ENCODE assay signal across 16 cellular contexts in genomic region chr6:136254851-136255466, GRCh38. TPM values are rescaled to one million over a fixed set of nuclear protein-coding genes. Genes with fewer than 3 reads are reported as not detected.
DNase-seq lines count a peak whose midpoint lies in the region; ATAC-seq, FAIRE-seq and TF ChIP-seq lines count a peak whose summit lies in the region.
"Had no signal": no experiment of that assay in that cellular context is flagged by ENCODE, and none has a peak within 500 bp of the region (broad histone marks: within the 10 kb centered on the region; RNA-seq: fewer than 3 reads in every experiment).

No MANE protein-coding gene starts in this region.

- H3K36me3 Mint-ChIP-seq in activated CD8-positive, alpha-beta memory T cell treated with anti-CD3 and anti-CD28 coated beads, Interleukin-2, amount 10 ng/mL, durations not matched to agents 7 days and 5 days: peaks cover 32% of the 10 kb centered on the region

- no peaks in the 10 kb centered on the region for H3K27me3 ChIP-seq in K562 (ENCODE audit: control insufficient read depth in 2 of 2, insufficient read depth in 2 of 2, low read length in 2 of 2)
- no peaks in the 10 kb centered on the region for H3K27me3 ChIP-seq in gastrocnemius medialis
- H3K27me3 ChIP-seq: Peyer's patch had no signal

- H3K9me1 ChIP-seq in K562 (ENCODE audit: control insufficient read depth, insufficient read depth, low read length): no peaks in the 10 kb centered on the region

- H2AFZ ChIP-seq in K562 (ENCODE audit: low read depth, low read length): no peak overlapping the region

- no TSS peak for BruUV-seq in K562 (replicated peaks; lab: Mats Ljungman, UMichigan)

- POLR2A ChIA-PET in K562 (lab: Yijun Ruan, JAX): interaction anchor here (0.6 to 9.9 kb wide), 10 partner anchors 8 to 68 kb away, joined by 3 to 176 read pairs (median 5); partner anchors contain the start of gene BCLAF1

- no peak for ATAC-seq in activated CD8-positive, alpha-beta memory T cell treated with anti-CD3 and anti-CD28 coated beads, Interleukin-2, amount 10 ng/mL, durations not matched to agents 7 days and 5 days
- ATAC-seq in K562 (no peak), gastrocnemius medialis (no peak)
- ATAC-seq: Right ventricle myocardium inferior had no signal

- TF ChIP-seq RAD21 in K562 (CRISPR knock-in tag; conservative IDR thresholded peaks at IDR 0.05 in 1 of 2, IDR thresholded peaks at IDR 0.05 in 1 of 2): no peak

- no peak overlapping the region for H3K4me3 Mint-ChIP-seq in activated CD8-positive, alpha-beta memory T cell treated with anti-CD3 and anti-CD28 coated beads, Interleukin-2, amount 10 ng/mL, durations not matched to agents 7 days and 5 days

- peaks cover 34% of the 10 kb centered on the region for H3K36me3 ChIP-seq in K562 (ENCODE audit: control insufficient read depth, insufficient read depth, low read length)
- peaks cover 0 to 30% of the 10 kb centered on the region in 2 donors for H3K36me3 ChIP-seq in gastrocnemius medialis

- no peak overlapping the region for H3K4me3 ChIP-seq in K562
- no peak overlapping the region for H3K4me3 ChIP-seq in gastrocnemius medialis
- H3K4me3 ChIP-seq: Peyer's patch had no signal

- no peaks in the 10 kb centered on the region for H3K9me3 ChIP-seq in K562 (replicated peaks; ENCODE audit: control insufficient read depth, insufficient read depth, low read depth, low read length)
- H3K9me3 ChIP-seq in gastrocnemius medialis: no peaks in the 10 kb centered on the region
- H3K9me3 ChIP-seq: Peyer's patch had no signal

- no peak for FAIRE-seq in GM12892 (lab: Jason Lieb, UNC)
- FAIRE-seq in K562 (lab: Jason Lieb, UNC): peak; percentile 11
- FAIRE-seq: H1 had no signal

- CTCF ChIA-PET in activated CD8-positive, alpha-beta memory T cell treated with anti-CD3 and anti-CD28 coated beads, Interleukin-2, amount 10 ng/mL, durations not matched to agents 7 days and 5 days (lab: Charles Lee): interaction anchor here (1.1 to 1.3 kb wide), 2 partner anchors 29 to 63 kb away, joined by 3 to 4 read pairs; no protein-coding TSS in a partner anchor
- CTCF ChIA-PET in K562 (lab: Yijun Ruan, JAX; ENCODE audit: low intra/inter-chr PET ratio): no interaction called here

- H3K27ac Mint-ChIP-seq in activated CD8-positive, alpha-beta memory T cell treated with anti-CD3 and anti-CD28 coated beads, Interleukin-2, amount 10 ng/mL, durations not matched to agents 7 days and 5 days: peak overlapping the region; percentile 24

- peaks cover 53% of the 10 kb centered on the region for H3K4me1 Mint-ChIP-seq in activated CD8-positive, alpha-beta memory T cell treated with anti-CD3 and anti-CD28 coated beads, Interleukin-2, amount 10 ng/mL, durations not matched to agents 7 days and 5 days

- H3K9ac ChIP-seq in K562 (ENCODE audit: insufficient read depth in 1 of 2, low read depth in 2 of 2, low read length in 2 of 2): no peak overlapping the region
- H3K9ac ChIP-seq: KMS-11 had no signal

- peak; percentile 44 for TF ChIP-seq POLR2A in GM12892 (IDR thresholded peaks at IDR 0.05; ENCODE audit: low read depth, low read length)
- peak; percentile 56; the same call in 1 of the 2 replicates for TF ChIP-seq POLR2A in K562 (conservative IDR thresholded peaks at IDR 0.05)
- TF ChIP-seq POLR2A in gastrocnemius medialis (IDR thresholded peaks at IDR 0.05): no peak

- DNase-seq in activated CD8-positive, alpha-beta memory T cell treated with anti-CD3 and anti-CD28 coated beads, Interleukin-2, amount 10 ng/mL, durations not matched to agents 7 days and 5 days: no peak
- DNase-seq in activated CD8-positive, alpha-beta memory T cell treated with anti-CD3 and anti-CD28 coated beads, Interleukin-2, amount 50 U/mL, for 4 hours: no peak
- DNase-seq in GM12892 (ENCODE audit: insufficient read length) (no peak), OCI-M1 (lab: John Stamatoyannopoulos, UW) (peak; percentile 52), K562 (ENCODE audit: extremely low read depth in 1 of 4, low spot score in 3 of 4) (no peak), gastrocnemius medialis (no peak), NK-92 (lab: John Stamatoyannopoulos, UW; ENCODE audit: unreplicated experiment) (no peak)
- DNase-seq: DMS153, NCI-H1105 treated with DMSO at 0.1 percent for 48 hours, NCI-H1694 treated with DMSO at 0.1 percent for 48 hours, NCI-H345, Peyer's patch had no signal

- in situ Hi-C loops in K562 (cut with MboI): no loop called here
- in situ Hi-C loops in gastrocnemius medialis (cut with MboI; ENCODE audit: low sequenced_read_pairs in 4 of 4): no loop called here

- H3K27ac ChIP-seq in K562 (ENCODE audit: extremely low read depth, low read depth, low read length): no peak overlapping the region
- no peak overlapping the region for H3K27ac ChIP-seq in gastrocnemius medialis
- H3K27ac ChIP-seq: C4-2B, KMS-11, Peyer's patch had no signal

- H3K4me1 ChIP-seq in K562 (replicated peaks in 1 of 2; ENCODE audit: control insufficient read depth in 2 of 2, insufficient read depth in 2 of 2, low read length in 2 of 2) (peaks cover 0 to 15% of the 10 kb centered on the region in 2 experiments; a peak in 2 of 5 replicates), gastrocnemius medialis (peaks cover 13 to 15% of the 10 kb centered on the region in 2 donors)

- H3K27me3 Mint-ChIP-seq in activated CD8-positive, alpha-beta memory T cell treated with anti-CD3 and anti-CD28 coated beads, Interleukin-2, amount 10 ng/mL, durations not matched to agents 7 days and 5 days: no peaks in the 10 kb centered on the region

- TF ChIP-seq CTCF in K562 (IDR thresholded peaks at IDR 0.05 in 2 of 3, conservative IDR thresholded peaks at IDR 0.05 in 1 of 3; ENCODE audit: insufficient read depth in 2 of 3, low read depth in 1 of 3, low read length in 3 of 3) (no peak), gastrocnemius medialis (IDR thresholded peaks at IDR 0.05 in 4 of 5, conservative IDR thresholded peaks at IDR 0.05 in 1 of 5) (no peak)

- peaks cover 2% of the 10 kb centered on the region for H3K79me2 ChIP-seq in K562 (ENCODE audit: control insufficient read depth, insufficient read depth, low read length)

- H4K20me1 ChIP-seq in K562 (replicated peaks; ENCODE audit: control insufficient read depth, insufficient read depth, low read length): no peaks in the 10 kb centered on the region

- H3K9me3 Mint-ChIP-seq in activated CD8-positive, alpha-beta memory T cell treated with anti-CD3 and anti-CD28 coated beads, Interleukin-2, amount 10 ng/mL, durations not matched to agents 7 days and 5 days (ENCODE audit: low read depth): no peaks in the 10 kb centered on the region

- no peak overlapping the region for H3K4me2 ChIP-seq in K562 (ENCODE audit: insufficient read depth, low read length)
- H3K4me2 ChIP-seq: KMS-11 had no signal

- intact Hi-C loops in K562 (cut with micrococcal nuclease) (no loop called here), gastrocnemius medialis (cut with DNase I; ENCODE audit: low total_unique reads) (no loop called here)

- TF ChIP-seq EP300 in K562 (IDR thresholded peaks at IDR 0.05; ENCODE audit: low read length): no peak

TF ChIP-seq in K562, 482 proteins besides CTCF, POLR2A, EP300 and RAD21 (continues in another document):
- no peak for TF ChIP-seq ZNF224 (CRISPR knock-in tag; IDR thresholded peaks at IDR 0.05)

RNA-seq across cellular contexts. Expression of gene MTFR2, which starts 4.8 kb away (rescaled TPM):
- total RNA-seq in activated CD8-positive, alpha-beta memory T cell treated with anti-CD3 and anti-CD28 coated beads, Interleukin-2, amount 10 ng/mL, durations not matched to agents 7 days and 5 days: 10 to 100 TPM; 31.8 to 35.8 TPM
- 13.7 TPM for polyA plus RNA-seq in GM12892 (2012; ENCODE audit: missing spikeins)
- total RNA-seq in K562 (2011; cell fraction: chromatin; rRNA removed; ENCODE audit: low replicate concordance): 37.8 and 63.0 TPM in 2 replicates
- 19.2 and 24.3 TPM in 2 replicates for total RNA-seq in K562 (2011; cell fraction: nucleolus; rRNA removed)
- total RNA-seq in K562 (2011; cell fraction: nucleoplasm; rRNA removed): 26.3 and 35.2 TPM in 2 replicates
- total RNA-seq in K562 (2014; rRNA removed) (10.0 and 10.1 TPM in 2 replicates), K562 (2014; rRNA removed; fragmentation: Illumina TruSeq; extraction: Trizol) (25.0 and 31.3 TPM in 2 replicates), K562 (2015; rRNA removed; fragmentation: Illumina TruSeq; extraction: Trizol) (17.2 and 17.3 TPM in 2 replicates), K562 (2021) (25.7 and 29.1 TPM in 2 replicates), gastrocnemius medialis (under 1 TPM in 1 of 4 donors, not detected in 3; 0.51 TPM)
- polyA plus RNA-seq in K562 (2011; rRNA removed) (46.7 and 60.1 TPM in 2 replicates), K562 (2014; fragmentation: Illumina TruSeq; extraction: Trizol) (44.7 and 63.3 TPM in 2 replicates), K562 (2014; fragmentation: Nextera tagmentation; extraction: Ambion mirVana) (10 to 100 TPM; 45.9 to 49.7 TPM), K562 (2014; rRNA removed) (44.6 and 51.8 TPM in 2 replicates)
- polyA plus RNA-seq in K562 (2011; cell fraction: cytosol; rRNA removed): 45.1 and 49.3 TPM in 2 replicates
- 41.8 and 51.2 TPM in 2 replicates for polyA plus RNA-seq in K562 (2011; cell fraction: nucleus; rRNA removed)
- 25.7 and 27.7 TPM in 2 replicates for polyA plus RNA-seq in K562 (2012)
- 33.7 and 33.9 TPM in 2 replicates for polyA minus RNA-seq in K562 (2011; rRNA and poly(A)+ RNA removed)
- polyA minus RNA-seq in K562 (2011; cell fraction: cytosol; rRNA and poly(A)+ RNA removed): 7.5 and 13.0 TPM in 2 replicates
- polyA minus RNA-seq in K562 (2011; cell fraction: nucleus; rRNA and poly(A)+ RNA removed): 29.8 and 32.0 TPM in 2 replicates

RNA-seq across cellular contexts. Expression of gene BCLAF1, which starts 34.7 kb away (rescaled TPM):
- 100 to 1,000 TPM; 127 to 179 TPM for total RNA-seq in activated CD8-positive, alpha-beta memory T cell treated with anti-CD3 and anti-CD28 coated beads, Interleukin-2, amount 10 ng/mL, durations not matched to agents 7 days and 5 days
- polyA plus RNA-seq in GM12892 (2012; ENCODE audit: missing spikeins): 74.4 TPM
- total RNA-seq in K562 (2011; cell fraction: chromatin; rRNA removed; ENCODE audit: low replicate concordance): 137 and 633 TPM in 2 replicates
- total RNA-seq in K562 (2011; cell fraction: nucleolus; rRNA removed): 47.0 and 65.4 TPM in 2 replicates
- total RNA-seq in K562 (2011; cell fraction: nucleoplasm; rRNA removed): 148 and 223 TPM in 2 replicates
- total RNA-seq in K562 (2014; rRNA removed) (182 and 286 TPM in 2 replicates), K562 (2014; rRNA removed; fragmentation: Illumina TruSeq; extraction: Trizol) (206 and 262 TPM in 2 replicates), K562 (2015; rRNA removed; fragmentation: Illumina TruSeq; extraction: Trizol) (253 and 263 TPM in 2 replicates), K562 (2021) (144 and 165 TPM in 2 replicates), gastrocnemius medialis (10 to 100 TPM; 27.3 to 83.0 (median 61.8) TPM)
- polyA plus RNA-seq in K562 (2011; rRNA removed) (96.1 and 102 TPM in 2 replicates), K562 (2014; fragmentation: Illumina TruSeq; extraction: Trizol) (165 and 195 TPM in 2 replicates), K562 (2014; fragmentation: Nextera tagmentation; extraction: Ambion mirVana) (10 to 100 TPM; 65.4 to 87.3 TPM), K562 (2014; rRNA removed) (93.8 and 116 TPM in 2 replicates)
- polyA plus RNA-seq in K562 (2011; cell fraction: cytosol; rRNA removed): 23.3 and 33.3 TPM in 2 replicates
- 105 and 150 TPM in 2 replicates for polyA plus RNA-seq in K562 (2011; cell fraction: nucleus; rRNA removed)
- 53.6 and 80.8 TPM in 2 replicates for polyA plus RNA-seq in K562 (2012)
- 302 and 350 TPM in 2 replicates for polyA minus RNA-seq in K562 (2011; rRNA and poly(A)+ RNA removed)
- polyA minus RNA-seq in K562 (2011; cell fraction: cytosol; rRNA and poly(A)+ RNA removed): 82.9 and 149 TPM in 2 replicates
- polyA minus RNA-seq in K562 (2011; cell fraction: nucleus; rRNA and poly(A)+ RNA removed): 169 and 344 TPM in 2 replicates

Comparison
In these comparisons a context has a peak if more than half of its experiments do, and no peak if none do; other contexts are left out.
1. POLR2A ChIP-seq: peak in GM12892 (single experiment) and K562 (single experiment); none in gastrocnemius medialis (0 of 2).
2. RNA of gene MTFR2, which starts 4.8 kb away (total RNA-seq): 31.8 to 35.8 TPM in activated CD8-positive, alpha-beta memory T cell treated with anti-CD3 and anti-CD28 coated beads, Interleukin-2, amount 10 ng/mL, durations not matched to agents 7 days and 5 days and 10.0 to 63.0 TPM in K562; 0.51 TPM in gastrocnemius medialis; every median in the first group is over 4 times any median in the second.